Comparison of ENCODE assay signal across 1 cellular context in genomic region chr13:81350056-81350455, GRCh38.
TF ChIP-seq lines count a peak whose summit lies in the region.

No MANE protein-coding gene starts in this region.

TF ChIP-seq in GM23338, 12 proteins besides CTCF, POLR2A, EP300 and RAD21 (continued from another document):
- TF ChIP-seq REST (IDR thresholded peaks at IDR 0.05; ENCODE audit: unreplicated experiment) (no peak), CREB1 (CRISPR knock-in tag; IDR thresholded peaks at IDR 0.05; ENCODE audit: low read depth) (no peak), NANOG (IDR thresholded peaks at IDR 0.05; ENCODE audit: borderline replicate concordance) (no peak), ETS1 (IDR thresholded peaks at IDR 0.05) (no peak), ZNF462 (CRISPR knock-in tag; IDR thresholded peaks at IDR 0.05) (no peak), ZNF114 (CRISPR knock-in tag; IDR thresholded peaks at IDR 0.05) (no peak)
